In genomic region chr1:30804381-30804780, GRCh38 we compare ENCODE assay signal across 1 cellular context.
TF ChIP-seq lines count a peak whose summit lies in the region.

No MANE protein-coding gene starts in this region.

TF ChIP-seq in IMR-90, 13 proteins besides CTCF, POLR2A, EP300 and RAD21:
- TF ChIP-seq, protein P1, sequence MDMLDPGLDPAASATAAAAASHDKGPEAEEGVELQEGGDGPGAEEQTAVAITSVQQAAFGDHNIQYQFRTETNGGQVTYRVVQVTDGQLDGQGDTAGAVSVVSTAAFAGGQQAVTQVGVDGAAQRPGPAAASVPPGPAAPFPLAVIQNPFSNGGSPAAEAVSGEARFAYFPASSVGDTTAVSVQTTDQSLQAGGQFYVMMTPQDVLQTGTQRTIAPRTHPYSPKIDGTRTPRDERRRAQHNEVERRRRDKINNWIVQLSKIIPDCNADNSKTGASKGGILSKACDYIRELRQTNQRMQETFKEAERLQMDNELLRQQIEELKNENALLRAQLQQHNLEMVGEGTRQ (IDR thresholded peaks at IDR 0.05; ENCODE audit: low read depth, low read length) = no peak
